In genomic region chr14:34237098-34237497, GRCh38 we compare ENCODE assay signal across 17 cellular contexts.
DNase-seq lines count a peak whose midpoint lies in the region; ATAC-seq and TF ChIP-seq lines count a peak whose summit lies in the region.
"Had no signal": no experiment of that assay in that cellular context is flagged by ENCODE, and none has a peak within 500 bp of the region (broad histone marks: within the 10 kb centered on the region; RNA-seq: fewer than 3 reads in every experiment).

No MANE protein-coding gene starts in this region.

- H3F3A ChIP-seq in PC-3 (ENCODE audit: low read length, unreplicated experiment) = no peaks in the 10 kb centered on the region

- peak; percentile 43 for DNase-seq in COLO829 (ENCODE audit: low spot score)
- DNase-seq in HFF-Myc (ENCODE audit: extremely low read depth, low read depth) = peak; percentile 63
- DNase-seq in PC-3 = peak; percentile 92
- DNase-seq in fibroblast of villous mesenchyme (ENCODE audit: low read depth) = peak; percentile 52
- no peak for DNase-seq in AG20443 (ENCODE audit: low spot score)
- no peak for DNase-seq in NCI-H526 treated with DMSO at 0.1 percent for 48 hours (lab: John Stamatoyannopoulos, UW)
- DNase-seq: activated CD4-positive, alpha-beta T cell treated with anti-CD3 and anti-CD28 coated beads, Interleukin-2, amount 50 U/mL, for 4 hours; activated gamma-delta T cell; amygdala; effector memory CD4-positive, alpha-beta T cell; heart left ventricle; Karpas-422; NCI-H2227 treated with DMSO at 0.1 percent for 48 hours; T-helper 2 cell had no signal

- TF ChIP-seq CTCF in HFF-Myc (IDR thresholded peaks at IDR 0.05; ENCODE audit: low read depth, low read length, missing control alignments) (no peak), PC-3 (conservative IDR thresholded peaks at IDR 0.05; ENCODE audit: low read depth, low read length) (no peak), fibroblast of villous mesenchyme (IDR thresholded peaks at IDR 0.05; ENCODE audit: insufficient read depth, low read depth, low read length) (no peak)

- H3K36me3 ChIP-seq in PC-3 (ENCODE audit: low read depth, low read length) = no peaks in the 10 kb centered on the region
- H3K36me3 ChIP-seq: heart left ventricle, right atrium auricular region had no signal

- no peaks in the 10 kb centered on the region for H3K9me3 ChIP-seq in PC-3 (ENCODE audit: low read length)
- H3K9me3 ChIP-seq: heart left ventricle, right atrium auricular region had no signal

- POLR2A ChIA-PET in PC-3 (lab: Charles Lee; ENCODE audit: unreplicated experiment) = interaction anchor here (0.6 kb wide), 1 partner anchor 32 kb away, joined by 3 read pairs; no protein-coding TSS in a partner anchor

- H3K9ac ChIP-seq in PC-3 (ENCODE audit: low read length) = peak overlapping the region; percentile 3; the same call in 1 of the 2 replicates

- no peak overlapping the region for H2AFZ ChIP-seq in PC-3 (ENCODE audit: low read length)

- H3K27me3 ChIP-seq in PC-3 (ENCODE audit: low read length) = no peaks in the 10 kb centered on the region
- H3K27me3 ChIP-seq: right atrium auricular region had no signal

- CTCF ChIA-PET in PC-3 (lab: Charles Lee) = no interaction called here

- ATAC-seq in PC-3 (peak; percentile 94), GM18873 (IDR thresholded peaks at IDR 0.05; ENCODE audit: low FRiP score, unreplicated experiment) (no peak), GM21390 (IDR thresholded peaks at IDR 0.05; ENCODE audit: unreplicated experiment) (no peak)
- ATAC-seq: heart left ventricle had no signal

- H3K4me3 ChIP-seq in HFF-Myc (replicated peaks; ENCODE audit: low read depth, low read length) = no peak overlapping the region
- no peak overlapping the region for H3K4me3 ChIP-seq in PC-3 (ENCODE audit: low read length)
- H3K4me3 ChIP-seq in fibroblast of villous mesenchyme (ENCODE audit: low read depth, low read length) = no peak overlapping the region
- H3K4me3 ChIP-seq: heart left ventricle, right atrium auricular region had no signal

- peak overlapping the region; percentile 57 for H3K27ac ChIP-seq in PC-3 (ENCODE audit: low read length)
- H3K27ac ChIP-seq: heart left ventricle had no signal

- no TSS peak for BruUV-seq in PC-3 (replicated peaks; lab: Mats Ljungman, UMichigan)

- intact Hi-C loops in PC-3 (cut with micrococcal nuclease) = loop anchor here (2.0 to 10.0 kb wide), 2 partner anchors 64 to 258 kb away; no protein-coding TSS in a partner anchor

- H3K79me2 ChIP-seq in PC-3 (ENCODE audit: low read length) = no peaks in the 10 kb centered on the region

- H4K20me1 ChIP-seq in PC-3 (ENCODE audit: low read length) = no peaks in the 10 kb centered on the region

- no peaks in the 10 kb centered on the region for H3K9me2 ChIP-seq in PC-3 (replicated peaks; ENCODE audit: low read length)

- H3K4me1 ChIP-seq in PC-3 (ENCODE audit: insufficient read depth, low read length) = peaks cover 25% of the 10 kb centered on the region

- H3K4me2 ChIP-seq in PC-3 (ENCODE audit: low read length) = peak overlapping the region; percentile 6; the same call in 1 of the 2 replicates

Comparison
In these comparisons a context has a peak if more than half of its experiments do, and no peak if none do; other contexts are left out.
1. DNase-seq: peak in COLO829 (single experiment), HFF-Myc (single experiment), PC-3 (single experiment) and fibroblast of villous mesenchyme (single experiment); none in AG20443 (single experiment) and NCI-H526 treated with DMSO at 0.1 percent for 48 hours (single experiment).